Comparison of ENCODE assay signal across 1 cellular context in genomic region chr5:56763182-56763581, GRCh38.
TF ChIP-seq lines count a peak whose summit lies in the region.

No MANE protein-coding gene starts in this region.

TF ChIP-seq in HepG2, 621 proteins besides CTCF, POLR2A, EP300 and RAD21:
- TF ChIP-seq NFKBIZ (CRISPR knock-in tag; IDR thresholded peaks at IDR 0.05) (no peak), ATF3 (CRISPR knock-in tag; IDR thresholded peaks at IDR 0.05) (no peak), ZNF549 (CRISPR knock-in tag; IDR thresholded peaks at IDR 0.05) (no peak), ZFYVE20 (CRISPR knock-in tag; IDR thresholded peaks at IDR 0.05; ENCODE audit: borderline replicate concordance, low read depth) (no peak), ZNF317 (CRISPR knock-in tag; IDR thresholded peaks at IDR 0.05) (no peak), SETDB1 (CRISPR knock-in tag; IDR thresholded peaks at IDR 0.05; ENCODE audit: borderline replicate concordance) (no peak), ZFP90 (CRISPR knock-in tag; IDR thresholded peaks at IDR 0.05; ENCODE audit: borderline replicate concordance) (no peak), HNRNPL (IDR thresholded peaks at IDR 0.05; ENCODE audit: low read depth, low read length) (no peak), ZNF33A (CRISPR knock-in tag; IDR thresholded peaks at IDR 0.05; ENCODE audit: borderline replicate concordance) (no peak), ZNF720 (CRISPR knock-in tag; IDR thresholded peaks at IDR 0.05) (no peak), MEF2D (CRISPR knock-in tag; IDR thresholded peaks at IDR 0.05) (no peak), POLR2AphosphoS5 (IDR thresholded peaks at IDR 0.05; ENCODE audit: low read depth, low read length) (no peak), ZNF607 (CRISPR knock-in tag; IDR thresholded peaks at IDR 0.05; ENCODE audit: borderline replicate concordance) (no peak), RFXAP (CRISPR knock-in tag; IDR thresholded peaks at IDR 0.05; ENCODE audit: borderline replicate concordance) (no peak), BRD4 (CRISPR knock-in tag; IDR thresholded peaks at IDR 0.05) (no peak), ELF3 (CRISPR knock-in tag; IDR thresholded peaks at IDR 0.05) (no peak), FOXA1 (IDR thresholded peaks at IDR 0.05) (no peak), FOXA1 (CRISPR knock-in tag; IDR thresholded peaks at IDR 0.05) (no peak)
